In genomic region chr22:31659246-31659645, GRCh38 we compare ENCODE assay signal across 1 cellular context.
TF ChIP-seq lines count a peak whose summit lies in the region.

No MANE protein-coding gene starts in this region.

TF ChIP-seq in GM12878, 131 proteins besides CTCF, POLR2A, EP300 and RAD21:
- no peak for TF ChIP-seq NKRF (conservative IDR thresholded peaks at IDR 0.05)
- no peak for TF ChIP-seq RFX5 (IDR thresholded peaks at IDR 0.05; ENCODE audit: low read depth, low read length)
- TF ChIP-seq SREBF1 (IDR thresholded peaks at IDR 0.05; ENCODE audit: low read length) = no peak
- no peak for TF ChIP-seq ZNF622 (IDR thresholded peaks at IDR 0.05)
- no peak for TF ChIP-seq ZBED1 (IDR thresholded peaks at IDR 0.05; ENCODE audit: borderline replicate concordance)
- no peak for TF ChIP-seq KAT2A (conservative IDR thresholded peaks at IDR 0.05; ENCODE audit: control insufficient read depth, low read depth, low read length)
- TF ChIP-seq E2F4 (IDR thresholded peaks at IDR 0.05; ENCODE audit: low read depth, low read length) = no peak
- no peak for TF ChIP-seq CBFB (IDR thresholded peaks at IDR 0.05; ENCODE audit: low read depth)
- no peak for TF ChIP-seq CEBPZ (IDR thresholded peaks at IDR 0.05; ENCODE audit: low read depth, low read length)
- no peak for TF ChIP-seq SMAD5 (IDR thresholded peaks at IDR 0.05; ENCODE audit: low read depth)
- TF ChIP-seq HDGF (IDR thresholded peaks at IDR 0.05) = no peak
